11 cellular contexts compared by ENCODE assay signal in the genomic region with DNA sequence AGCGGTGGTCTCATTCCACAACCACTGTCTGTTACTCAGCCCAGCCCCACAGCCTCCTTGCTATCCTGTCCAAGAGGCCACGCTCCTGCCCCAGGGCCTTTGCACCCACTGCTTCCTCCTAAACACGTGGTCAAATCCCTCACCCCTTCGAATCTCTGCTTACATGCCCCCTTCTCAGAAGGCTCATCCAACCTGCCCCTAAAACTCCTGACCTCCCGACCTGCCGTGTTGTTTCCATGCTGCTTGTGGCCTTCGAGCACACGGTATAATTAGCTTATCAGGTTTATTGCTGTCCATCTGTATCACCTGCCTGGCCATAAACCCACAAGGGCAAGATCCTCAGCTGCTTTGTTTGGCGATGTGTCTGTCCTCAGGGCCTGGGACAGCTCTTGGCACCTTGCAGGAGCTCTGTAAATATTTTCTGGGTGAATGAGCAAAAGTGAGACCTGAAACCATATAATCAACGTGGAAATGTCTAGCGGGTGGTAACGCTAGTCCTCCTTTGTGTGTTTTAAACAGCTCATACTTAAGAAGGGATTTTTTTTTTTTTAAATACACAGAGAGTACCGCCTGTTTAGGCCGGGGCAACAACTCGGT. TPM values are rescaled to one million over a fixed set of nuclear protein-coding genes. Genes with fewer than 3 reads are reported as not detected.
DNase-seq lines count a peak whose midpoint lies in the region; ATAC-seq and TF ChIP-seq lines count a peak whose summit lies in the region.
"Had no signal": no experiment of that assay in that cellular context is flagged by ENCODE, and none has a peak within 500 bp of the region (broad histone marks: within the 10 kb centered on the region; RNA-seq: fewer than 3 reads in every experiment).

No MANE protein-coding gene starts in this region.

- H3K9me3 ChIP-seq in cardiac muscle cell (ENCODE audit: low read depth) = no peaks in the 10 kb centered on the region
- no peaks in the 10 kb centered on the region for H3K9me3 ChIP-seq in right atrium auricular region
- H3K9me3 ChIP-seq: uterus had no signal

- DNase-seq in cardiac muscle cell (ENCODE audit: low read depth in 1 of 2, low spot score in 1 of 2) = no peak
- no peak for DNase-seq in right atrium auricular region (ENCODE audit: low spot score)
- DNase-seq in NCI-H1417 (lab: John Stamatoyannopoulos, UW) = peak in 2 of 3 experiments; percentile 81 to 97
- DNase-seq in caudate nucleus (lab: John Stamatoyannopoulos, UW) = no peak
- no peak for DNase-seq in NCI-H1048 (lab: John Stamatoyannopoulos, UW)
- DNase-seq in NCI-H446 treated with DMSO at 0.1 percent for 48 hours (lab: John Stamatoyannopoulos, UW) = no peak
- DNase-seq: uterus had no signal

- H3K4me1 ChIP-seq in cardiac muscle cell (ENCODE audit: low read depth) (peaks cover 7% of the 10 kb centered on the region), right atrium auricular region (peaks cover 0 to under 1% of the 10 kb centered on the region in 2 donors)
- H3K4me1 ChIP-seq: uterus had no signal

- H3K27me3 ChIP-seq in cardiac muscle cell = no peaks in the 10 kb centered on the region
- H3K27me3 ChIP-seq in right atrium auricular region = no peaks in the 10 kb centered on the region
- H3K27me3 ChIP-seq: uterus had no signal

- no peaks in the 10 kb centered on the region for H3K36me3 ChIP-seq in cardiac muscle cell
- no peaks in the 10 kb centered on the region for H3K36me3 ChIP-seq in right atrium auricular region
- H3K36me3 ChIP-seq: uterus had no signal

- H3K27ac ChIP-seq in cardiac muscle cell (peak overlapping the region; percentile 66), right atrium auricular region (no peak overlapping the region), caudate nucleus (ENCODE audit: low read depth, low read length) (peak overlapping the region; percentile 92)
- H3K27ac ChIP-seq: coronary artery, SK-N-MC had no signal

- ATAC-seq in GM21526 (IDR thresholded peaks at IDR 0.05; ENCODE audit: low FRiP score, unreplicated experiment) (no peak), GM19035 (IDR thresholded peaks at IDR 0.05; ENCODE audit: unreplicated experiment) (no peak)

- no peak overlapping the region for H3K4me3 ChIP-seq in cardiac muscle cell
- no peak overlapping the region for H3K4me3 ChIP-seq in right atrium auricular region
- H3K4me3 ChIP-seq: coronary artery, SK-N-MC, uterus had no signal

- TF ChIP-seq CTCF in cardiac muscle cell (IDR thresholded peaks at IDR 0.05; ENCODE audit: low read depth, low read length) (no peak), right atrium auricular region (IDR thresholded peaks at IDR 0.05) (no peak)

RNA-seq across cellular contexts. Expression of gene SCARB1, which starts 36.0 kb away (rescaled TPM):
- total RNA-seq in cardiac muscle cell (37.7 and 37.9 TPM in 2 replicates), right atrium auricular region (10 to 100 TPM; 14.9 to 22.6 TPM)
- 42.5 and 46.3 TPM in 2 replicates for polyA plus RNA-seq in cardiac muscle cell

Comparison
In these comparisons a context has a peak if more than half of its experiments do, and no peak if none do; other contexts are left out.
1. H3K27ac ChIP-seq: peak in cardiac muscle cell (single experiment) and caudate nucleus (single experiment); none in right atrium auricular region (0 of 2).
2. DNase-seq: peak in NCI-H1417 (2 of 3); none in cardiac muscle cell (0 of 2), right atrium auricular region (single experiment), caudate nucleus (0 of 61), NCI-H1048 (single experiment) and NCI-H446 treated with DMSO at 0.1 percent for 48 hours (single experiment).